1 cellular context compared by ENCODE assay signal in the genomic region with DNA sequence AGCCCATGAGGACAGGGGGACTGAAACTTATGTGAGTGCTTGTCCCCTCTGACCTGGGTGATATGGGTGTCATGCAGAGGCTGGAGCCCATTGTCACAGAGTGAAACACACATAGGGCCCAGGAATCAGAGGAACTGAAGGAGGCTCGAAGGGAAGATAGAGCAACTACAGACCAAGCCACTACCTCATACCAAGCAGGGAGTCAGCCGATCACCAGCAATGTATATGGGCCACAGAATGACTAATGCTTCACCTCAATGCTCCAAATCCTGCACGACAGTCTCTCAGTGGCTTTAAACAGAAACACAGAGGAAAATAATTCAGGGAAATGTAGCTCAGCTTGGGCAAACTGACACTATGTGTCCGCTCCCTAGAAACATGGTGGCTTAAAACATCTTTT.
TF ChIP-seq lines count a peak whose summit lies in the region.

No MANE protein-coding gene starts in this region.

TF ChIP-seq in H1, 55 proteins besides CTCF, POLR2A, EP300 and RAD21 (continued from another document):
- TF ChIP-seq, protein P1, sequence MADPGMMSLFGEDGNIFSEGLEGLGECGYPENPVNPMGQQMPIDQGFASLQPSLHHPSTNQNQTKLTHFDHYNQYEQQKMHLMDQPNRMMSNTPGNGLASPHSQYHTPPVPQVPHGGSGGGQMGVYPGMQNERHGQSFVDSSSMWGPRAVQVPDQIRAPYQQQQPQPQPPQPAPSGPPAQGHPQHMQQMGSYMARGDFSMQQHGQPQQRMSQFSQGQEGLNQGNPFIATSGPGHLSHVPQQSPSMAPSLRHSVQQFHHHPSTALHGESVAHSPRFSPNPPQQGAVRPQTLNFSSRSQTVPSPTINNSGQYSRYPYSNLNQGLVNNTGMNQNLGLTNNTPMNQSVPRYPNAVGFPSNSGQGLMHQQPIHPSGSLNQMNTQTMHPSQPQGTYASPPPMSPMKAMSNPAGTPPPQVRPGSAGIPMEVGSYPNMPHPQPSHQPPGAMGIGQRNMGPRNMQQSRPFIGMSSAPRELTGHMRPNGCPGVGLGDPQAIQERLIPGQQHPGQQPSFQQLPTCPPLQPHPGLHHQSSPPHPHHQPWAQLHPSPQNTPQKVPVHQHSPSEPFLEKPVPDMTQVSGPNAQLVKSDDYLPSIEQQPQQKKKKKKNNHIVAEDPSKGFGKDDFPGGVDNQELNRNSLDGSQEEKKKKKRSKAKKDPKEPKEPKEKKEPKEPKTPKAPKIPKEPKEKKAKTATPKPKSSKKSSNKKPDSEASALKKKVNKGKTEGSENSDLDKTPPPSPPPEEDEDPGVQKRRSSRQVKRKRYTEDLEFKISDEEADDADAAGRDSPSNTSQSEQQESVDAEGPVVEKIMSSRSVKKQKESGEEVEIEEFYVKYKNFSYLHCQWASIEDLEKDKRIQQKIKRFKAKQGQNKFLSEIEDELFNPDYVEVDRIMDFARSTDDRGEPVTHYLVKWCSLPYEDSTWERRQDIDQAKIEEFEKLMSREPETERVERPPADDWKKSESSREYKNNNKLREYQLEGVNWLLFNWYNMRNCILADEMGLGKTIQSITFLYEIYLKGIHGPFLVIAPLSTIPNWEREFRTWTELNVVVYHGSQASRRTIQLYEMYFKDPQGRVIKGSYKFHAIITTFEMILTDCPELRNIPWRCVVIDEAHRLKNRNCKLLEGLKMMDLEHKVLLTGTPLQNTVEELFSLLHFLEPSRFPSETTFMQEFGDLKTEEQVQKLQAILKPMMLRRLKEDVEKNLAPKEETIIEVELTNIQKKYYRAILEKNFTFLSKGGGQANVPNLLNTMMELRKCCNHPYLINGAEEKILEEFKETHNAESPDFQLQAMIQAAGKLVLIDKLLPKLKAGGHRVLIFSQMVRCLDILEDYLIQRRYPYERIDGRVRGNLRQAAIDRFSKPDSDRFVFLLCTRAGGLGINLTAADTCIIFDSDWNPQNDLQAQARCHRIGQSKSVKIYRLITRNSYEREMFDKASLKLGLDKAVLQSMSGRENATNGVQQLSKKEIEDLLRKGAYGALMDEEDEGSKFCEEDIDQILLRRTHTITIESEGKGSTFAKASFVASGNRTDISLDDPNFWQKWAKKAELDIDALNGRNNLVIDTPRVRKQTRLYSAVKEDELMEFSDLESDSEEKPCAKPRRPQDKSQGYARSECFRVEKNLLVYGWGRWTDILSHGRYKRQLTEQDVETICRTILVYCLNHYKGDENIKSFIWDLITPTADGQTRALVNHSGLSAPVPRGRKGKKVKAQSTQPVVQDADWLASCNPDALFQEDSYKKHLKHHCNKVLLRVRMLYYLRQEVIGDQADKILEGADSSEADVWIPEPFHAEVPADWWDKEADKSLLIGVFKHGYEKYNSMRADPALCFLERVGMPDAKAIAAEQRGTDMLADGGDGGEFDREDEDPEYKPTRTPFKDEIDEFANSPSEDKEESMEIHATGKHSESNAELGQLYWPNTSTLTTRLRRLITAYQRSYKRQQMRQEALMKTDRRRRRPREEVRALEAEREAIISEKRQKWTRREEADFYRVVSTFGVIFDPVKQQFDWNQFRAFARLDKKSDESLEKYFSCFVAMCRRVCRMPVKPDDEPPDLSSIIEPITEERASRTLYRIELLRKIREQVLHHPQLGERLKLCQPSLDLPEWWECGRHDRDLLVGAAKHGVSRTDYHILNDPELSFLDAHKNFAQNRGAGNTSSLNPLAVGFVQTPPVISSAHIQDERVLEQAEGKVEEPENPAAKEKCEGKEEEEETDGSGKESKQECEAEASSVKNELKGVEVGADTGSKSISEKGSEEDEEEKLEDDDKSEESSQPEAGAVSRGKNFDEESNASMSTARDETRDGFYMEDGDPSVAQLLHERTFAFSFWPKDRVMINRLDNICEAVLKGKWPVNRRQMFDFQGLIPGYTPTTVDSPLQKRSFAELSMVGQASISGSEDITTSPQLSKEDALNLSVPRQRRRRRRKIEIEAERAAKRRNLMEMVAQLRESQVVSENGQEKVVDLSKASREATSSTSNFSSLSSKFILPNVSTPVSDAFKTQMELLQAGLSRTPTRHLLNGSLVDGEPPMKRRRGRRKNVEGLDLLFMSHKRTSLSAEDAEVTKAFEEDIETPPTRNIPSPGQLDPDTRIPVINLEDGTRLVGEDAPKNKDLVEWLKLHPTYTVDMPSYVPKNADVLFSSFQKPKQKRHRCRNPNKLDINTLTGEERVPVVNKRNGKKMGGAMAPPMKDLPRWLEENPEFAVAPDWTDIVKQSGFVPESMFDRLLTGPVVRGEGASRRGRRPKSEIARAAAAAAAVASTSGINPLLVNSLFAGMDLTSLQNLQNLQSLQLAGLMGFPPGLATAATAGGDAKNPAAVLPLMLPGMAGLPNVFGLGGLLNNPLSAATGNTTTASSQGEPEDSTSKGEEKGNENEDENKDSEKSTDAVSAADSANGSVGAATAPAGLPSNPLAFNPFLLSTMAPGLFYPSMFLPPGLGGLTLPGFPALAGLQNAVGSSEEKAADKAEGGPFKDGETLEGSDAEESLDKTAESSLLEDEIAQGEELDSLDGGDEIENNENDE (IDR thresholded peaks at IDR 0.05; ENCODE audit: insufficient replicate concordance, low read length) = no peak
- TF ChIP-seq, protein P2, sequence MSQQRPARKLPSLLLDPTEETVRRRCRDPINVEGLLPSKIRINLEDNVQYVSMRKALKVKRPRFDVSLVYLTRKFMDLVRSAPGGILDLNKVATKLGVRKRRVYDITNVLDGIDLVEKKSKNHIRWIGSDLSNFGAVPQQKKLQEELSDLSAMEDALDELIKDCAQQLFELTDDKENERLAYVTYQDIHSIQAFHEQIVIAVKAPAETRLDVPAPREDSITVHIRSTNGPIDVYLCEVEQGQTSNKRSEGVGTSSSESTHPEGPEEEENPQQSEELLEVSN (IDR thresholded peaks at IDR 0.05) = no peak
- TF ChIP-seq KDM1A (IDR thresholded peaks at IDR 0.05; ENCODE audit: borderline replicate concordance, low read length) (no peak), KDM4A (IDR thresholded peaks at IDR 0.05; ENCODE audit: low read depth, low read length, severe bottlenecking) (no peak), SP2 (IDR thresholded peaks at IDR 0.05; ENCODE audit: low read length) (no peak), TCF12 (IDR thresholded peaks at IDR 0.05; ENCODE audit: low read depth, low read length) (no peak)
